Comparison of ENCODE assay signal across 1 cellular context in the genomic region with DNA sequence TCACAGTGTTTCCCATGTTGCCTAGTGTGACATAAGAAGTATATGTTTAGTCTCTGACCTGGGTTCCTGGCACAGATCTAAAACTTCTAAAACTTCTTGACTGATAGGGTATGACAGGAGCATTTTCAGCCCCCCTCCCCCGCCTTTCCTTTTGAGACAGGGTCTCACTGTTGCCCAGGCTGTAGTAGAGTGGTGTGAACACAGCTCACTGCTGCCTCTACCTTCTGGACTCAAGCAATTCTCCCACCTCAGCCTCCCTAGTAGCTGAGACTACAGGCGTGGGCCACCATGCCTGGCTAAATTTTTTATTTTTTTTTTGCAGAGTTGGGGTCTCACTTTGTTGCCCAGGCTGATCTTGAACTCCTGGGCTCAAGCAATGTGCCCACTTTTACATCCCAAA.
TF ChIP-seq lines count a peak whose summit lies in the region.

No MANE protein-coding gene starts in this region.

TF ChIP-seq in H1, 55 proteins besides CTCF, POLR2A, EP300 and RAD21:
- TF ChIP-seq TEAD4 (IDR thresholded peaks at IDR 0.05; ENCODE audit: low read depth, low read length) (no peak), POU5F1 (IDR thresholded peaks at IDR 0.05; ENCODE audit: low read depth, low read length) (no peak), RBBP5 (IDR thresholded peaks at IDR 0.05; ENCODE audit: borderline replicate concordance, low read depth, low read length) (no peak), RFX5 (IDR thresholded peaks at IDR 0.05; ENCODE audit: borderline replicate concordance, low read depth, low read length) (no peak), CEBPB (IDR thresholded peaks at IDR 0.05; ENCODE audit: low read depth, low read length) (no peak), BCL11A (IDR thresholded peaks at IDR 0.05; ENCODE audit: low read depth in 2 of 2, low read length in 2 of 2) (no peak), KDM1A (IDR thresholded peaks at IDR 0.05; ENCODE audit: borderline replicate concordance, low read length) (no peak), CREB1 (IDR thresholded peaks at IDR 0.05) (no peak), EZH2 (IDR thresholded peaks at IDR 0.05; ENCODE audit: low read depth, low read length, severe bottlenecking) (no peak)
- TF ChIP-seq, protein P1, sequence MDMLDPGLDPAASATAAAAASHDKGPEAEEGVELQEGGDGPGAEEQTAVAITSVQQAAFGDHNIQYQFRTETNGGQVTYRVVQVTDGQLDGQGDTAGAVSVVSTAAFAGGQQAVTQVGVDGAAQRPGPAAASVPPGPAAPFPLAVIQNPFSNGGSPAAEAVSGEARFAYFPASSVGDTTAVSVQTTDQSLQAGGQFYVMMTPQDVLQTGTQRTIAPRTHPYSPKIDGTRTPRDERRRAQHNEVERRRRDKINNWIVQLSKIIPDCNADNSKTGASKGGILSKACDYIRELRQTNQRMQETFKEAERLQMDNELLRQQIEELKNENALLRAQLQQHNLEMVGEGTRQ (IDR thresholded peaks at IDR 0.05; ENCODE audit: low read length): no peak
